Comparison of ENCODE assay signal across 14 cellular contexts in the genomic region with DNA sequence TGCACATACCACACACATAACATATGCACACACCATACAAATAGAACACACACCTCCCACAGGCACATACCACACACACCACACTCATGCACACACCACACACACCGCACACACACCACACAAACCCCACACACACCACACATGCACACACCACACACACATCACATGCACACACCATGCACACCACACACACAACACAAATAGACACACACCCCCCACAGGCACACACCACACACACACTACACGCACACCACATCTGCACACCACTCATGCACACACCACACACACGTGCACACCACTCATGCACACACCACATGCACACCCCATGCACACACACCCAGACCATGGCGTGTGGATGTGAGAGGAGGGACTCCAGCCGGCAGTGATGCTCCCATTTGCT.
DNase-seq lines count a peak whose midpoint lies in the region; ATAC-seq, FAIRE-seq and TF ChIP-seq lines count a peak whose summit lies in the region.
"Had no signal": no experiment of that assay in that cellular context is flagged by ENCODE, and none has a peak within 500 bp of the region (broad histone marks: within the 10 kb centered on the region; RNA-seq: fewer than 3 reads in every experiment).

No MANE protein-coding gene starts in this region.

- H3K4me3 ChIP-seq in BLaER1 (no peak overlapping the region), HEK293 (ENCODE audit: low read depth, low read length) (no peak overlapping the region), H1 (ENCODE audit: extremely low read depth in 1 of 4, insufficient read depth in 2 of 4, low read depth in 3 of 4, low read length in 4 of 4) (no peak overlapping the region)
- H3K4me3 ChIP-seq: GM23338, HAP-1 had no signal

- H3K27ac ChIP-seq in BLaER1 (no peak overlapping the region), HEK293 (ENCODE audit: extremely low read depth, low read depth, low read length) (no peak overlapping the region), H1 (ENCODE audit: low read depth, low read length) (no peak overlapping the region)

- no peaks in the 10 kb centered on the region for H3K79me2 ChIP-seq in H1 (ENCODE audit: control insufficient read depth in 1 of 2, insufficient read depth in 2 of 2, low read length in 2 of 2)

- peak overlapping the region; percentile 68; the same call in 1 of the 2 replicates for H2BK12ac ChIP-seq in H1 (ENCODE audit: low read depth, low read length)

- POLR2A ChIA-PET in HEK293 (lab: Yijun Ruan, JAX) (no interaction called here), H1 (lab: Charles Lee; ENCODE audit: partially characterized antibody) (no interaction called here)

- H2BK20ac ChIP-seq in H1 (ENCODE audit: low read length) = no peak overlapping the region

- peak overlapping the region; percentile 90 for H3K56ac ChIP-seq in H1 (replicated peaks; ENCODE audit: insufficient read length, low read depth, low read length)

- no peak overlapping the region for H3K18ac ChIP-seq in H1 (ENCODE audit: extremely low read depth, low read length)

- H3K27ac Mint-ChIP-seq in stimulated activated effector memory CD8-positive, alpha-beta T cell treated with anti-CD3 and anti-CD28 coated beads, Interleukin-12 subunit alpha, Interleukin-12 subunit beta, amount 100 ng/mL, for 72 hours = no peak overlapping the region
- H3K27ac Mint-ChIP-seq: CD4-positive, CD25-positive, alpha-beta regulatory T cell; GM23338; HFFc6 had no signal

- peak; percentile 13 for FAIRE-seq in H1 (lab: Jason Lieb, UNC)
- FAIRE-seq: GM18507 had no signal

- H3K23me2 ChIP-seq in H1 (ENCODE audit: low read depth, low read length) = peaks cover 4% of the 10 kb centered on the region; the same call in 1 of the 2 replicates

- no peak overlapping the region; the same call in 1 of the 2 replicates for H2AK5ac ChIP-seq in H1 (ENCODE audit: low read depth, low read length)

- no peak overlapping the region for H4K5ac ChIP-seq in H1 (ENCODE audit: insufficient read length, low read depth, low read length)

- no peak overlapping the region for H3K4me3 Mint-ChIP-seq in stimulated activated effector memory CD8-positive, alpha-beta T cell treated with anti-CD3 and anti-CD28 coated beads, Interleukin-12 subunit alpha, Interleukin-12 subunit beta, amount 100 ng/mL, for 72 hours
- H3K4me3 Mint-ChIP-seq: CD4-positive, CD25-positive, alpha-beta regulatory T cell; GM23338; HFFc6 had no signal

- TF ChIP-seq POLR2A in H1 (IDR thresholded peaks at IDR 0.05; ENCODE audit: control extremely low read depth in 1 of 2, low read depth in 2 of 2, low read length in 2 of 2) = no peak

- H3K79me1 ChIP-seq in H1 (ENCODE audit: low read depth, low read length) = no peaks in the 10 kb centered on the region; the same call in 1 of the 2 replicates

- no peak overlapping the region for H4K91ac ChIP-seq in H1 (replicated peaks; ENCODE audit: insufficient read length, low read length)

- H2BK15ac ChIP-seq in H1 (ENCODE audit: low read length) = no peak overlapping the region

- H3K27me3 ChIP-seq in BLaER1 = no peaks in the 10 kb centered on the region
- H3K27me3 ChIP-seq in H1 (replicated peaks in 1 of 4; ENCODE audit: control insufficient read depth in 3 of 4, extremely low read depth in 1 of 4, insufficient read depth in 3 of 4, low read length in 3 of 4) = no peaks in the 10 kb centered on the region

- no peak overlapping the region; the same call in 1 of the 2 replicates for H4K8ac ChIP-seq in H1 (ENCODE audit: extremely low read depth, insufficient read depth, low read length)

- no peak overlapping the region for H3K14ac ChIP-seq in H1 (ENCODE audit: insufficient read length)

- H3K4me2 ChIP-seq in BLaER1 (peak overlapping the region; percentile 79), H1 (ENCODE audit: insufficient read depth in 1 of 2, low read depth in 2 of 2, low read length in 2 of 2) (no peak overlapping the region)
- H3K4me2 ChIP-seq: GM23338 had no signal

- TF ChIP-seq RAD21 in H1 (IDR thresholded peaks at IDR 0.05 in 1 of 2, conservative IDR thresholded peaks at IDR 0.05 in 1 of 2; ENCODE audit: low read depth in 2 of 2, low read length in 2 of 2) = no peak

- CTCF ChIA-PET in HEK293 (lab: Yijun Ruan, JAX) (interaction anchor here (0.6 kb wide), 1 partner anchor 14 kb away, joined by 3 read pairs; no protein-coding TSS in a partner anchor), H1 (lab: Charles Lee; ENCODE audit: partially characterized antibody) (no interaction called here)

- no peak overlapping the region for H3K23ac ChIP-seq in H1 (ENCODE audit: insufficient read length)

- H3K4me1 Mint-ChIP-seq in stimulated activated effector memory CD8-positive, alpha-beta T cell treated with anti-CD3 and anti-CD28 coated beads, Interleukin-12 subunit alpha, Interleukin-12 subunit beta, amount 100 ng/mL, for 72 hours = peaks cover 6% of the 10 kb centered on the region

- TF ChIP-seq CTCF in HEK293 (tag by site-specific recombination; IDR thresholded peaks at IDR 0.05) = no peak
- no peak for TF ChIP-seq CTCF in H1 (IDR thresholded peaks at IDR 0.05; ENCODE audit: control extremely low read depth in 1 of 3, insufficient read depth in 1 of 3, low read depth in 1 of 3, low read length in 3 of 3)
- no peak for TF ChIP-seq CTCF in GM10266 (IDR thresholded peaks at IDR 0.05; ENCODE audit: control insufficient read depth, insufficient read depth, low read depth, missing control alignments)

- DNase-seq in H1 (ENCODE audit: low read depth in 1 of 2, low spot score in 2 of 2) = no peak
- DNase-seq in stimulated activated effector memory CD8-positive, alpha-beta T cell treated with anti-CD3 and anti-CD28 coated beads, Interleukin-12 subunit alpha, Interleukin-12 subunit beta, amount 100 ng/mL, for 72 hours (ENCODE audit: low spot score in 2 of 2) = no peak
- DNase-seq in GM10266 (ENCODE audit: extremely low spot score) = no peak
- DNase-seq: CD4-positive, CD25-positive, alpha-beta regulatory T cell; DMS53; GF-D8; HFFc6 had no signal

- H3K9me3 Mint-ChIP-seq in stimulated activated effector memory CD8-positive, alpha-beta T cell treated with anti-CD3 and anti-CD28 coated beads, Interleukin-12 subunit alpha, Interleukin-12 subunit beta, amount 100 ng/mL, for 72 hours = no peaks in the 10 kb centered on the region
- H3K9me3 Mint-ChIP-seq: CD4-positive, CD25-positive, alpha-beta regulatory T cell; GM23338 had no signal

- no peak overlapping the region for H3K4ac ChIP-seq in H1 (replicated peaks; ENCODE audit: insufficient read length, low read depth, low read length)

- no peaks in the 10 kb centered on the region for H3K36me3 Mint-ChIP-seq in stimulated activated effector memory CD8-positive, alpha-beta T cell treated with anti-CD3 and anti-CD28 coated beads, Interleukin-12 subunit alpha, Interleukin-12 subunit beta, amount 100 ng/mL, for 72 hours
- H3K36me3 Mint-ChIP-seq: CD4-positive, CD25-positive, alpha-beta regulatory T cell had no signal

- H3K4me1 ChIP-seq in BLaER1 = peaks cover 65% of the 10 kb centered on the region
- H3K4me1 ChIP-seq in HEK293 (ENCODE audit: control insufficient read depth, insufficient read depth, low read length) = no peaks in the 10 kb centered on the region
- no peaks in the 10 kb centered on the region for H3K4me1 ChIP-seq in H1 (replicated peaks in 1 of 4; ENCODE audit: control insufficient read depth in 3 of 4, insufficient read depth in 4 of 4, low read length in 3 of 4)
- H3K4me1 ChIP-seq: HAP-1 had no signal

- H3K36me3 ChIP-seq in BLaER1 (no peaks in the 10 kb centered on the region), HEK293 (ENCODE audit: control insufficient read depth in 2 of 2, insufficient read depth in 1 of 2, low read length in 2 of 2) (no peaks in the 10 kb centered on the region), H1 (ENCODE audit: control insufficient read depth in 2 of 4, insufficient read depth in 4 of 4, low read length in 3 of 4) (peaks cover 0 to 4% (median under 1%) of the 10 kb centered on the region in 4 experiments; a peak in 1 of 8 replicates)
- H3K36me3 ChIP-seq: HAP-1 had no signal

- ATAC-seq in stimulated activated effector memory CD8-positive, alpha-beta T cell treated with anti-CD3 and anti-CD28 coated beads, Interleukin-12 subunit alpha, Interleukin-12 subunit beta, amount 100 ng/mL, for 72 hours = peak; percentile 11
- ATAC-seq in HG03439 (IDR thresholded peaks at IDR 0.05; ENCODE audit: unreplicated experiment) (no peak), HG02981 (IDR thresholded peaks at IDR 0.05; ENCODE audit: unreplicated experiment) (no peak)
- ATAC-seq: GM23338 had no signal

- H2BK5ac ChIP-seq in H1 (ENCODE audit: low read depth, low read length) = no peak overlapping the region

- no peak overlapping the region for H3K9ac ChIP-seq in BLaER1
- no peak overlapping the region; a peak in 1 of 7 replicates for H3K9ac ChIP-seq in H1 (replicated peaks in 1 of 4; ENCODE audit: extremely low read depth in 1 of 4, low read depth in 3 of 4, low read length in 3 of 4)

- no peak overlapping the region for H2BK120ac ChIP-seq in H1 (replicated peaks; ENCODE audit: low read depth, low read length)

- no peak for TF ChIP-seq EP300 in H1 (IDR thresholded peaks at IDR 0.05; ENCODE audit: borderline replicate concordance in 1 of 2, low read depth in 2 of 2, low read length in 2 of 2)

- WGBS in H1 (ENCODE audit: extremely low coverage in 1 of 2, insufficient coverage in 1 of 2, insufficient read length in 1 of 2, insufficient replicate concordance in 2 of 2, low coverage in 1 of 2, low lambda C conversion rate in 2 of 2, missing lambda C conversion rate in 1 of 2), 2 experiments = 89% methylated on average over 5 of the region's 5 CpGs; no CpG with 5 or more reads in 1 of the 2 experiments

- H3K9me3 ChIP-seq in BLaER1 (peaks cover 26% of the 10 kb centered on the region), HEK293 (ENCODE audit: control insufficient read depth, insufficient read depth, low read depth, low read length) (no peaks in the 10 kb centered on the region), H1 (ENCODE audit: insufficient read depth in 2 of 2, low read depth in 1 of 2, low read length in 1 of 2) (no peaks in the 10 kb centered on the region)
- H3K9me3 ChIP-seq: HAP-1 had no signal

- H4K20me1 ChIP-seq in BLaER1 (no peaks in the 10 kb centered on the region), H1 (replicated peaks in 1 of 2; ENCODE audit: control insufficient read depth in 1 of 2, insufficient read depth in 2 of 2, low read length in 2 of 2) (peaks cover 0 to 6% of the 10 kb centered on the region in 2 experiments)

- H2AFZ ChIP-seq in H1 (ENCODE audit: low read length) = no peak overlapping the region
- H2AFZ ChIP-seq: GM23338 had no signal

TF ChIP-seq in H1, 55 proteins besides CTCF, POLR2A, EP300 and RAD21:
- TF ChIP-seq, protein P1, sequence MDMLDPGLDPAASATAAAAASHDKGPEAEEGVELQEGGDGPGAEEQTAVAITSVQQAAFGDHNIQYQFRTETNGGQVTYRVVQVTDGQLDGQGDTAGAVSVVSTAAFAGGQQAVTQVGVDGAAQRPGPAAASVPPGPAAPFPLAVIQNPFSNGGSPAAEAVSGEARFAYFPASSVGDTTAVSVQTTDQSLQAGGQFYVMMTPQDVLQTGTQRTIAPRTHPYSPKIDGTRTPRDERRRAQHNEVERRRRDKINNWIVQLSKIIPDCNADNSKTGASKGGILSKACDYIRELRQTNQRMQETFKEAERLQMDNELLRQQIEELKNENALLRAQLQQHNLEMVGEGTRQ (IDR thresholded peaks at IDR 0.05; ENCODE audit: low read length) = no peak
